2 cellular contexts compared by ENCODE assay signal in the genomic region with DNA sequence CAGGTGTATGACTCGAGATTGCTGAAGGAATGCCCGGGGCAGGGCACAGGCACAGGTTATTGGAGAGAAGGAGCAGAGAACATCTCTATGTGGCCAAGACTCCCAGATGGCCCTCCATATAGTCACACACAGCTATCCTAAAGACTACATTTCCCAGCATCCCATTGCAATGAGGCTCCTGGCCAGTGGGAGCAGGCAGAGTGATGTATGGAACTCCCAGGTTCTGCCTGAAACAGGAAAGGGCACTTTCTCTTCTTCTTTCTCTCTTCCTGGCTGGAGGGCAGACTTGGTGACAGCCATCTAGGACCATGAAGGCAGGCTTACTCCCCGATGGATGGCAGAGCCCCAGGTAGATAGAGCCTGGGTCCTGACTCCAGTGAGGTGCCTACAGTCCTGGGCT.
A peak's percentile ranks its signal among the peaks of the same experiment; 100 is the strongest.
TF ChIP-seq lines count a peak whose summit lies in the region.

No MANE protein-coding gene starts in this region.

TF ChIP-seq in SK-N-SH, 30 proteins besides CTCF, POLR2A, EP300 and RAD21:
- no peak for TF ChIP-seq MXI1 (IDR thresholded peaks at IDR 0.05; ENCODE audit: low read depth, low read length)

TF ChIP-seq in HepG2, 621 proteins besides CTCF, POLR2A, EP300 and RAD21:
- peak; percentile 87 for TF ChIP-seq ZNF143 (CRISPR knock-in tag; IDR thresholded peaks at IDR 0.05)
- TF ChIP-seq EED (CRISPR knock-in tag; IDR thresholded peaks at IDR 0.05), result no peak
- TF ChIP-seq NFYB (CRISPR knock-in tag; IDR thresholded peaks at IDR 0.05), result peak; percentile 45
- no peak for TF ChIP-seq ZNF446 (CRISPR knock-in tag; IDR thresholded peaks at IDR 0.05)
- TF ChIP-seq, protein P1, sequence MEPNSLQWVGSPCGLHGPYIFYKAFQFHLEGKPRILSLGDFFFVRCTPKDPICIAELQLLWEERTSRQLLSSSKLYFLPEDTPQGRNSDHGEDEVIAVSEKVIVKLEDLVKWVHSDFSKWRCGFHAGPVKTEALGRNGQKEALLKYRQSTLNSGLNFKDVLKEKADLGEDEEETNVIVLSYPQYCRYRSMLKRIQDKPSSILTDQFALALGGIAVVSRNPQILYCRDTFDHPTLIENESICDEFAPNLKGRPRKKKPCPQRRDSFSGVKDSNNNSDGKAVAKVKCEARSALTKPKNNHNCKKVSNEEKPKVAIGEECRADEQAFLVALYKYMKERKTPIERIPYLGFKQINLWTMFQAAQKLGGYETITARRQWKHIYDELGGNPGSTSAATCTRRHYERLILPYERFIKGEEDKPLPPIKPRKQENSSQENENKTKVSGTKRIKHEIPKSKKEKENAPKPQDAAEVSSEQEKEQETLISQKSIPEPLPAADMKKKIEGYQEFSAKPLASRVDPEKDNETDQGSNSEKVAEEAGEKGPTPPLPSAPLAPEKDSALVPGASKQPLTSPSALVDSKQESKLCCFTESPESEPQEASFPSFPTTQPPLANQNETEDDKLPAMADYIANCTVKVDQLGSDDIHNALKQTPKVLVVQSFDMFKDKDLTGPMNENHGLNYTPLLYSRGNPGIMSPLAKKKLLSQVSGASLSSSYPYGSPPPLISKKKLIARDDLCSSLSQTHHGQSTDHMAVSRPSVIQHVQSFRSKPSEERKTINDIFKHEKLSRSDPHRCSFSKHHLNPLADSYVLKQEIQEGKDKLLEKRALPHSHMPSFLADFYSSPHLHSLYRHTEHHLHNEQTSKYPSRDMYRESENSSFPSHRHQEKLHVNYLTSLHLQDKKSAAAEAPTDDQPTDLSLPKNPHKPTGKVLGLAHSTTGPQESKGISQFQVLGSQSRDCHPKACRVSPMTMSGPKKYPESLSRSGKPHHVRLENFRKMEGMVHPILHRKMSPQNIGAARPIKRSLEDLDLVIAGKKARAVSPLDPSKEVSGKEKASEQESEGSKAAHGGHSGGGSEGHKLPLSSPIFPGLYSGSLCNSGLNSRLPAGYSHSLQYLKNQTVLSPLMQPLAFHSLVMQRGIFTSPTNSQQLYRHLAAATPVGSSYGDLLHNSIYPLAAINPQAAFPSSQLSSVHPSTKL (CRISPR knock-in tag; IDR thresholded peaks at IDR 0.05), result no peak
- TF ChIP-seq THAP11 (CRISPR knock-in tag; IDR thresholded peaks at IDR 0.05), result peak; percentile 96
- no peak for TF ChIP-seq ZNF792 (CRISPR knock-in tag; IDR thresholded peaks at IDR 0.05)
- peak; percentile 49; the same call in 1 of the 2 replicates for TF ChIP-seq HCFC1 (IDR thresholded peaks at IDR 0.05; ENCODE audit: low read depth, low read length)
- TF ChIP-seq, protein P2, sequence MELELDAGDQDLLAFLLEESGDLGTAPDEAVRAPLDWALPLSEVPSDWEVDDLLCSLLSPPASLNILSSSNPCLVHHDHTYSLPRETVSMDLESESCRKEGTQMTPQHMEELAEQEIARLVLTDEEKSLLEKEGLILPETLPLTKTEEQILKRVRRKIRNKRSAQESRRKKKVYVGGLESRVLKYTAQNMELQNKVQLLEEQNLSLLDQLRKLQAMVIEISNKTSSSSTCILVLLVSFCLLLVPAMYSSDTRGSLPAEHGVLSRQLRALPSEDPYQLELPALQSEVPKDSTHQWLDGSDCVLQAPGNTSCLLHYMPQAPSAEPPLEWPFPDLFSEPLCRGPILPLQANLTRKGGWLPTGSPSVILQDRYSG (CRISPR knock-in tag; IDR thresholded peaks at IDR 0.05), result no peak
- no peak for TF ChIP-seq GABPA (IDR thresholded peaks at IDR 0.05; ENCODE audit: low read depth, low read length)
- 0 out of 2 replicates have a peak, but pooled peaks have one; percentile 17 for TF ChIP-seq GABPA (CRISPR knock-in tag; IDR thresholded peaks at IDR 0.05; ENCODE audit: low read depth)
TF ChIP-seq in HepG2: peak in this region for 5.
